In genomic region chr18:74147491-74147778, GRCh38 we compare ENCODE assay signal across 8 cellular contexts. TPM values are rescaled to one million over a fixed set of nuclear protein-coding genes. Genes with fewer than 3 reads are reported as not detected.
DNase-seq lines count a peak whose midpoint lies in the region; ATAC-seq, FAIRE-seq and TF ChIP-seq lines count a peak whose summit lies in the region.

No MANE protein-coding gene starts in this region.

- no peak for DNase-seq in CD4-positive, CD25-positive, alpha-beta regulatory T cell
- DNase-seq in endothelial cell of umbilical vein (ENCODE audit: low read depth, low spot score) (no peak), osteoblast (ENCODE audit: insufficient read length, low spot score, missing footprints) (no peak), GM19239 (ENCODE audit: insufficient read length, low spot score) (no peak), D341Med (ENCODE audit: low spot score) (no peak), kidney tubule cell (ENCODE audit: low spot score) (no peak)

- no peaks in the 10 kb centered on the region for H3K9me3 ChIP-seq in CD4-positive, CD25-positive, alpha-beta regulatory T cell (ENCODE audit: control insufficient read depth in 2 of 2, low read length in 2 of 2)
- no peaks in the 10 kb centered on the region for H3K9me3 ChIP-seq in OCI-LY3 (ENCODE audit: insufficient read depth, low read length)
- H3K9me3 ChIP-seq in endothelial cell of umbilical vein (replicated peaks; ENCODE audit: control insufficient read depth, insufficient read depth, low read length) = no peaks in the 10 kb centered on the region
- no peaks in the 10 kb centered on the region for H3K9me3 ChIP-seq in osteoblast (ENCODE audit: low read depth, low read length)

- H3K36me3 ChIP-seq in CD4-positive, CD25-positive, alpha-beta regulatory T cell (ENCODE audit: control insufficient read depth, insufficient read depth, low read length) = peaks cover 3% of the 10 kb centered on the region
- H3K36me3 ChIP-seq in OCI-LY3 (replicated peaks; ENCODE audit: low read depth, low read length) = peaks cover 14% of the 10 kb centered on the region
- H3K36me3 ChIP-seq in endothelial cell of umbilical vein (ENCODE audit: control insufficient read depth in 2 of 2, extremely low read depth in 1 of 2, insufficient read depth in 2 of 2, low read length in 2 of 2) = no peaks in the 10 kb centered on the region
- H3K36me3 ChIP-seq in osteoblast (ENCODE audit: insufficient read depth, low read length) = no peaks in the 10 kb centered on the region

- TF ChIP-seq POLR2A in endothelial cell of umbilical vein (IDR thresholded peaks at IDR 0.05; ENCODE audit: low read depth, low read length) = no peak

- H3K27ac ChIP-seq in CD4-positive, CD25-positive, alpha-beta regulatory T cell (ENCODE audit: insufficient read depth, low read length, poor library complexity, severe bottlenecking) = peak overlapping the region; percentile 97
- H3K27ac ChIP-seq in OCI-LY3 (ENCODE audit: low read length) (peak overlapping the region; percentile 86), endothelial cell of umbilical vein (ENCODE audit: insufficient read depth, low read depth, low read length) (no peak overlapping the region), osteoblast (ENCODE audit: low read depth, low read length) (no peak overlapping the region)

- H2AFZ ChIP-seq in OCI-LY3 (ENCODE audit: low read depth, low read length) = peak overlapping the region; percentile 86
- peak overlapping the region; percentile 81 for H2AFZ ChIP-seq in endothelial cell of umbilical vein (ENCODE audit: low read depth, low read length)
- H2AFZ ChIP-seq in osteoblast (ENCODE audit: low read length) = peak overlapping the region; percentile 99

- CTCF ChIA-PET in endothelial cell of umbilical vein (lab: Charles Lee) = no interaction called here

- H3K79me2 ChIP-seq in OCI-LY3 (ENCODE audit: low read length) = peaks cover 41% of the 10 kb centered on the region
- peaks cover 40% of the 10 kb centered on the region for H3K79me2 ChIP-seq in endothelial cell of umbilical vein (ENCODE audit: control insufficient read depth, insufficient read depth, low read length)
- peaks cover 41% of the 10 kb centered on the region for H3K79me2 ChIP-seq in osteoblast (ENCODE audit: insufficient read depth, low read length)

- peak overlapping the region; percentile 100 for H3K4me3 ChIP-seq in CD4-positive, CD25-positive, alpha-beta regulatory T cell (ENCODE audit: low read depth, low read length)
- H3K4me3 ChIP-seq in OCI-LY3 (ENCODE audit: low read length) (peak overlapping the region; percentile 79), endothelial cell of umbilical vein (replicated peaks in 1 of 3; ENCODE audit: insufficient read depth in 1 of 3, low read depth in 1 of 3, low read length in 3 of 3) (peak overlapping the region; percentile 11 to 95 (median 85)), osteoblast (ENCODE audit: insufficient read depth, low read length) (peak overlapping the region; percentile 84)

- peaks cover 7% of the 10 kb centered on the region for H3K36me3 Mint-ChIP-seq in CD4-positive, CD25-positive, alpha-beta regulatory T cell

- POLR2A ChIA-PET in endothelial cell of umbilical vein (lab: Charles Lee) = no interaction called here

- dilution Hi-C loops in endothelial cell of umbilical vein (cut with MboI; ENCODE audit: extremely low pct_ligation_motif_present, low sequenced_read_pairs) = no loop called here

- H3K9ac ChIP-seq in OCI-LY3 (ENCODE audit: low read length) (peak overlapping the region; percentile 96), endothelial cell of umbilical vein (replicated peaks; ENCODE audit: extremely low read depth, insufficient read depth, low read length) (no peak overlapping the region)

- TF ChIP-seq CTCF in OCI-LY3 (IDR thresholded peaks at IDR 0.05; ENCODE audit: low read depth, low read length) = no peak; the same call in 1 of the 2 replicates
- no peak for TF ChIP-seq CTCF in endothelial cell of umbilical vein (IDR thresholded peaks at IDR 0.05; ENCODE audit: extremely low read depth in 1 of 2, insufficient read depth in 1 of 2, low read depth in 1 of 2, low read length in 2 of 2)
- no peak for TF ChIP-seq CTCF in osteoblast (IDR thresholded peaks at IDR 0.05; ENCODE audit: extremely low read depth, low read depth, low read length)

- peaks cover 22% of the 10 kb centered on the region for H3K4me1 ChIP-seq in CD4-positive, CD25-positive, alpha-beta regulatory T cell (ENCODE audit: control insufficient read depth, insufficient read depth, low read length, poor library complexity, severe bottlenecking)
- H3K4me1 ChIP-seq in OCI-LY3 (ENCODE audit: low read length) (peaks cover 14% of the 10 kb centered on the region), endothelial cell of umbilical vein (ENCODE audit: control insufficient read depth, extremely low read depth, insufficient read depth, low read length) (peaks cover 17% of the 10 kb centered on the region), osteoblast (ENCODE audit: insufficient read depth, low read length) (peaks cover 19% of the 10 kb centered on the region)

- H3K4me2 ChIP-seq in OCI-LY3 (ENCODE audit: low read length) = peak overlapping the region; percentile 76
- H3K4me2 ChIP-seq in endothelial cell of umbilical vein (ENCODE audit: insufficient read depth, low read length) = peak overlapping the region; percentile 77
- peak overlapping the region; percentile 100 for H3K4me2 ChIP-seq in osteoblast (ENCODE audit: insufficient read depth, low read length)

- peaks cover 6% of the 10 kb centered on the region for H4K20me1 ChIP-seq in OCI-LY3 (ENCODE audit: insufficient read depth, low read length)
- no peaks in the 10 kb centered on the region for H4K20me1 ChIP-seq in endothelial cell of umbilical vein (replicated peaks; ENCODE audit: control insufficient read depth, extremely low read depth, insufficient read depth, low read length)
- no peaks in the 10 kb centered on the region for H4K20me1 ChIP-seq in osteoblast (ENCODE audit: insufficient read depth, low read length)

- intact Hi-C loops in endothelial cell of umbilical vein (cut with micrococcal nuclease) = loop anchor here (1.0 kb wide), 1 partner anchor 145 kb away; no protein-coding TSS in a partner anchor

- peak overlapping the region; percentile 95 to 99 (median 97) for H3K4me3 Mint-ChIP-seq in CD4-positive, CD25-positive, alpha-beta regulatory T cell

- H3K9me1 ChIP-seq in endothelial cell of umbilical vein (replicated peaks; ENCODE audit: control insufficient read depth, extremely low read depth, insufficient read depth, low read length) = no peaks in the 10 kb centered on the region

- no TSS peak for BruUV-seq in endothelial cell of umbilical vein (replicated peaks; lab: Mats Ljungman, UMichigan)

- ATAC-seq in CD4-positive, CD25-positive, alpha-beta regulatory T cell (ENCODE audit: low read depth in 2 of 2) = no peak
- no peak for ATAC-seq in GM21576 (IDR thresholded peaks at IDR 0.05; ENCODE audit: unreplicated experiment)

- H3K27ac Mint-ChIP-seq in CD4-positive, CD25-positive, alpha-beta regulatory T cell = peak overlapping the region; percentile 98 to 100 (median 100)

- H3K9me3 Mint-ChIP-seq in CD4-positive, CD25-positive, alpha-beta regulatory T cell = peaks cover 0 to 2% (median 0%) of the 10 kb centered on the region in 7 donors

- no peaks in the 10 kb centered on the region for H3K27me3 ChIP-seq in CD4-positive, CD25-positive, alpha-beta regulatory T cell (ENCODE audit: control insufficient read depth, insufficient read depth, low read length)
- no peaks in the 10 kb centered on the region for H3K27me3 ChIP-seq in OCI-LY3 (ENCODE audit: low read depth, low read length)
- H3K27me3 ChIP-seq in endothelial cell of umbilical vein (ENCODE audit: control insufficient read depth in 2 of 2, insufficient read depth in 2 of 2, low read length in 2 of 2) = no peaks in the 10 kb centered on the region
- no peaks in the 10 kb centered on the region for H3K27me3 ChIP-seq in osteoblast (ENCODE audit: insufficient read depth, low read length)

- no peak for FAIRE-seq in endothelial cell of umbilical vein (lab: Jason Lieb, UNC)
- no peak for FAIRE-seq in GM19239 (lab: Jason Lieb, UNC)

- peaks cover 12% of the 10 kb centered on the region for H3K27me3 Mint-ChIP-seq in CD4-positive, CD25-positive, alpha-beta regulatory T cell

- H3K4me1 Mint-ChIP-seq in CD4-positive, CD25-positive, alpha-beta regulatory T cell = peaks cover 12 to 54% (median 34%) of the 10 kb centered on the region in 4 donors

TF ChIP-seq in endothelial cell of umbilical vein, 7 proteins besides CTCF, POLR2A, EP300 and RAD21:
- TF ChIP-seq MYC (IDR thresholded peaks at IDR 0.05; ENCODE audit: low read depth, low read length) = no peak
TF ChIP-seq in endothelial cell of umbilical vein: peak in this region for 0.

RNA-seq across cellular contexts. Expression of gene FBXO15, which starts 0.2 kb away (rescaled TPM):
- not detected for total RNA-seq in CD4-positive, CD25-positive, alpha-beta regulatory T cell
- 1 to 10 TPM; 1.1 to 3.0 (median 1.2) TPM for polyA plus RNA-seq in CD4-positive, CD25-positive, alpha-beta regulatory T cell
- total RNA-seq in endothelial cell of umbilical vein = not detected in 2 replicates
- not detected in 2 replicates for polyA plus RNA-seq in endothelial cell of umbilical vein
- polyA plus RNA-seq in endothelial cell of umbilical vein (2011; cell fraction: cytosol; rRNA removed) = 0.10 TPM in 1 of 2 replicates, not detected in the other
- polyA plus RNA-seq in endothelial cell of umbilical vein (2011; cell fraction: nucleus; rRNA removed) = 0.22 and 0.52 TPM in 2 replicates
- polyA plus RNA-seq in endothelial cell of umbilical vein (2012) = not detected in 2 replicates
- 0.17 and 0.58 TPM in 2 replicates for polyA minus RNA-seq in endothelial cell of umbilical vein
- not detected for polyA minus RNA-seq in endothelial cell of umbilical vein (2011; cell fraction: cytosol; rRNA and poly(A)+ RNA removed)
- not detected in 2 replicates for polyA minus RNA-seq in endothelial cell of umbilical vein (2011; cell fraction: nucleus; rRNA and poly(A)+ RNA removed)
- total RNA-seq in osteoblast = 0.29 and 0.36 TPM in 2 replicates

RNA-seq across cellular contexts. Expression of gene TIMM21, which starts 0.9 kb away (rescaled TPM):
- total RNA-seq in CD4-positive, CD25-positive, alpha-beta regulatory T cell = 15.6 TPM
- 10 to 100 TPM in 3 of 4 donors, 1 to 10 TPM in 1; 8.8 to 20.0 (median 15.7) TPM for polyA plus RNA-seq in CD4-positive, CD25-positive, alpha-beta regulatory T cell
- total RNA-seq in endothelial cell of umbilical vein (36.7 and 38.9 TPM in 2 replicates), osteoblast (11.8 and 15.6 TPM in 2 replicates)
- 17.7 and 22.9 TPM in 2 replicates for polyA plus RNA-seq in endothelial cell of umbilical vein
- 28.9 and 30.7 TPM in 2 replicates for polyA plus RNA-seq in endothelial cell of umbilical vein (2011; cell fraction: cytosol; rRNA removed)
- 30.0 and 48.2 TPM in 2 replicates for polyA plus RNA-seq in endothelial cell of umbilical vein (2011; cell fraction: nucleus; rRNA removed)
- 30.9 and 50.7 TPM in 2 replicates for polyA plus RNA-seq in endothelial cell of umbilical vein (2012)
- polyA minus RNA-seq in endothelial cell of umbilical vein = 29.8 and 31.6 TPM in 2 replicates
- polyA minus RNA-seq in endothelial cell of umbilical vein (2011; cell fraction: cytosol; rRNA and poly(A)+ RNA removed) = 19.8 TPM
- 8.1 and 17.4 TPM in 2 replicates for polyA minus RNA-seq in endothelial cell of umbilical vein (2011; cell fraction: nucleus; rRNA and poly(A)+ RNA removed)

Comparison
In these comparisons a context has a peak if more than half of its experiments do, and no peak if none do; other contexts are left out.
1. H3K27ac ChIP-seq: peak in CD4-positive, CD25-positive, alpha-beta regulatory T cell (single experiment) and OCI-LY3 (single experiment); none in endothelial cell of umbilical vein (single experiment) and osteoblast (single experiment).
2. Peak in every context shown above with its lines, with median percentiles within 50 percentile points of each other: H3K4me3 ChIP-seq, H2AFZ ChIP-seq and H3K4me2 ChIP-seq.